ENCODE assay signal across 24 cellular contexts in the genomic region with DNA sequence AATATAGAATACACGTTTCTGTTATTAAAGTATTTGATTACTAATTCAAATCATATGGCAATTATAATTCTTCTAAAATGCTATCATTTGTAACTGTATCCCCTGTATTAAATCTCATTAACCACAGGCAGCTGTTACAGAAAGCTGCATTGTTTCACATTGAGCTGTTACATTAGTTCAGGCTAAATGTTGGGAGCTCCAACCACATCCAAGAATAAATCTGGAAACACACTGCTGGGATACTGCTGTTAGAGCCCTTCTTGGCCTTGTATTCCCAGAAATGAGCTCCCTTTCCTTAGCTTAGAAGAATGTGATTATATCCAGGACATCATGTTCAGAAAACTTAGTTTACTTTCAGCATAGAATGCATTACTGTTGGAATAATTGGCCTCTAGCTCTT. TPM values are rescaled to one million over a fixed set of nuclear protein-coding genes. Genes with fewer than 3 reads are reported as not detected.
DNase-seq lines count a peak whose midpoint lies in the region; ATAC-seq, FAIRE-seq and TF ChIP-seq lines count a peak whose summit lies in the region.
"Had no signal": no experiment of that assay in that cellular context is flagged by ENCODE, and none has a peak within 500 bp of the region (broad histone marks: within the 10 kb centered on the region; RNA-seq: fewer than 3 reads in every experiment).

No MANE protein-coding gene starts in this region.

- H3K27ac ChIP-seq in AG04450 (ENCODE audit: low read depth, low read length) = no peak overlapping the region
- H3K27ac ChIP-seq in muscle layer of colon (ENCODE audit: low read depth, low read length) = peak overlapping the region; percentile 69
- H3K27ac ChIP-seq in right atrium auricular region = no peak overlapping the region
- H3K27ac ChIP-seq in small intestine (ENCODE audit: low read depth in 1 of 2, low read length in 1 of 2) = no peak overlapping the region
- H3K27ac ChIP-seq: HL-60, lower lobe of right lung, parathyroid adenoma, SJSA1, thyroid gland had no signal

- peak; percentile 66 for DNase-seq in AG04450 (ENCODE audit: low read depth, low spot score)
- peak; percentile 15 for DNase-seq in HFF-Myc (ENCODE audit: extremely low read depth, low read depth)
- peak; percentile 85 for DNase-seq in astrocyte of the spinal cord (ENCODE audit: low read depth, low spot score)
- DNase-seq in sciatic nerve (ENCODE audit: low spot score) = no peak
- no peak for DNase-seq in right atrium auricular region (ENCODE audit: low spot score)
- no peak for DNase-seq in small intestine
- DNase-seq: activated naive CD4-positive, alpha-beta T cell treated with anti-CD3 and anti-CD28 coated beads, Interleukin-2, amount 50 U/mL, for 16 hours; activated T-cell treated with anti-CD3 and anti-CD28 coated beads, Interleukin-2, amount 50 U/mL, for 48 hours; CD4-positive, alpha-beta T cell; DMS79; H7; lower lobe of right lung; naive thymus-derived CD4-positive, alpha-beta T cell; NCI-H1092 treated with DMSO at 0.1 percent for 48 hours; NCI-H526; stimulated activated CD4-positive, alpha-beta T cell treated with anti-CD3 and anti-CD28 coated beads, Interleukin-12 subunit alpha, Interleukin-12 subunit beta, amount 100 ng/mL, for 4 hours; thyroid gland had no signal

- H3K36me3 ChIP-seq in muscle layer of colon (ENCODE audit: insufficient read depth, low read length) = peaks cover 14% of the 10 kb centered on the region
- H3K36me3 ChIP-seq in right atrium auricular region = peaks cover 30% of the 10 kb centered on the region
- H3K36me3 ChIP-seq in small intestine (ENCODE audit: control insufficient read depth in 2 of 2, insufficient read depth in 2 of 2, low read length in 2 of 2) = no peaks in the 10 kb centered on the region
- H3K36me3 ChIP-seq: SJSA1, thyroid gland had no signal

- ATAC-seq in HG03378 (IDR thresholded peaks at IDR 0.05; ENCODE audit: unreplicated experiment) = no peak
- no peak for ATAC-seq in sciatic nerve
- ATAC-seq: lower lobe of right lung; naive thymus-derived CD4-positive, alpha-beta T cell had no signal

- FAIRE-seq in small intestine (lab: Jason Lieb, UNC) = no peak
- FAIRE-seq: GM18507 had no signal

- H3K9me3 ChIP-seq in AG04450 (ENCODE audit: control insufficient read depth, insufficient read depth, low read length) (no peaks in the 10 kb centered on the region), muscle layer of colon (ENCODE audit: low read length) (no peaks in the 10 kb centered on the region), right atrium auricular region (no peaks in the 10 kb centered on the region), small intestine (ENCODE audit: control insufficient read depth, low read depth) (no peaks in the 10 kb centered on the region)
- H3K9me3 ChIP-seq: lower lobe of right lung, SJSA1, thyroid gland had no signal

- POLR2A ChIA-PET in AG04450 (lab: Yijun Ruan, JAX) = interaction anchor here (0.6 to 1.0 kb wide), 2 partner anchors 29 to 146 kb away, joined by 3 read pairs; no protein-coding TSS in a partner anchor

- no peak overlapping the region for H3K9ac ChIP-seq in muscle layer of colon (ENCODE audit: low read length)
- H3K9ac ChIP-seq: parathyroid adenoma had no signal

- CTCF ChIA-PET in AG04450 (lab: Charles Lee) = interaction anchor here (0.8 to 6.1 kb wide), 6 partner anchors 12 to 403 kb away, joined by 3 to 173 read pairs (median 4); partner anchors contain the start of gene CTSO

- H3K4me1 ChIP-seq in muscle layer of colon (ENCODE audit: insufficient read depth, low read length) = peaks cover 30% of the 10 kb centered on the region
- H3K4me1 ChIP-seq in right atrium auricular region = no peaks in the 10 kb centered on the region
- H3K4me1 ChIP-seq in small intestine (ENCODE audit: control insufficient read depth in 2 of 2, insufficient read depth in 1 of 2, low read depth in 1 of 2, low read length in 1 of 2) = no peaks in the 10 kb centered on the region
- H3K4me1 ChIP-seq: lower lobe of right lung, parathyroid adenoma had no signal

- WGBS in small intestine, 3 donors = 42 to 57% (median 56%) methylated on average over 1 of the region's 1 CpG

- in situ Hi-C loops in astrocyte of the spinal cord (cut with HindIII; ENCODE audit: low sequenced_read_pairs) = no loop called here

- intact Hi-C loops in sciatic nerve (cut with DNase I) = no loop called here

- H3K27me3 ChIP-seq in AG04450 (ENCODE audit: control insufficient read depth, insufficient read depth, low read length) (no peaks in the 10 kb centered on the region), muscle layer of colon (ENCODE audit: control insufficient read depth in 1 of 2, insufficient read depth in 2 of 2, low read length in 2 of 2) (no peaks in the 10 kb centered on the region), right atrium auricular region (no peaks in the 10 kb centered on the region), small intestine (ENCODE audit: control insufficient read depth in 2 of 2, insufficient read depth in 2 of 2, low read length in 2 of 2) (no peaks in the 10 kb centered on the region)
- H3K27me3 ChIP-seq: SJSA1, thyroid gland had no signal

- H3K4me3 ChIP-seq in AG04450 (ENCODE audit: low read depth, low read length) = no peak overlapping the region
- H3K4me3 ChIP-seq in HFF-Myc (replicated peaks; ENCODE audit: low read depth, low read length) = no peak overlapping the region
- no peak overlapping the region for H3K4me3 ChIP-seq in astrocyte of the spinal cord (ENCODE audit: low read depth, low read length)
- H3K4me3 ChIP-seq in muscle layer of colon (ENCODE audit: low read depth in 1 of 2, low read length in 2 of 2) = no peak overlapping the region
- no peak overlapping the region for H3K4me3 ChIP-seq in right atrium auricular region
- no peak overlapping the region for H3K4me3 ChIP-seq in small intestine (ENCODE audit: low read depth in 1 of 2, low read length in 2 of 2)
- H3K4me3 ChIP-seq: lower lobe of right lung, SJSA1, thyroid gland had no signal

- no peak for TF ChIP-seq CTCF in AG04450 (IDR thresholded peaks at IDR 0.05; ENCODE audit: low read depth, low read length)
- no peak for TF ChIP-seq CTCF in HFF-Myc (IDR thresholded peaks at IDR 0.05; ENCODE audit: low read depth, low read length, missing control alignments)
- no peak for TF ChIP-seq CTCF in astrocyte of the spinal cord (IDR thresholded peaks at IDR 0.05; ENCODE audit: low read depth, low read length)
- no peak for TF ChIP-seq CTCF in right atrium auricular region (IDR thresholded peaks at IDR 0.05)

RNA-seq across cellular contexts. Expression of gene GUCY1B1, which starts 48.2 kb away (rescaled TPM):
- polyA plus RNA-seq in AG04450 (2011; rRNA removed) (18.7 and 25.0 TPM in 2 replicates), small intestine (1 to 10 TPM in 1 of 3 donors, under 1 TPM in 2; 0.67 to 8.1 (median 0.81) TPM)
- 14.4 and 18.6 TPM in 2 replicates for polyA minus RNA-seq in AG04450 (2011; rRNA and poly(A)+ RNA removed)
- total RNA-seq in sciatic nerve (15.5 TPM), right atrium auricular region (10 to 100 TPM; 11.3 to 15.0 TPM)
- total RNA-seq: CD4-positive, alpha-beta T cell had no signal
- polyA plus RNA-seq: naive thymus-derived CD4-positive, alpha-beta T cell had no signal

RNA-seq across cellular contexts. Expression of gene ASIC5, which starts 59.1 kb away (rescaled TPM):
- polyA plus RNA-seq in AG04450 (2011; rRNA removed) = not detected in 2 replicates
- polyA minus RNA-seq in AG04450 (2011; rRNA and poly(A)+ RNA removed) = not detected in 2 replicates
- not detected for total RNA-seq in sciatic nerve
- total RNA-seq in right atrium auricular region = not detected
- polyA plus RNA-seq in small intestine = 1 to 10 TPM in 1 of 3 donors, not detected in 2; 1.0 TPM
- total RNA-seq: A172; CD4-positive, alpha-beta T cell; H7; lower lobe of right lung; naive thymus-derived CD4-positive, alpha-beta T cell; SJSA1; thyroid gland had no signal
- polyA plus RNA-seq: naive thymus-derived CD4-positive, alpha-beta T cell had no signal

Comparison
In these comparisons a context has a peak if more than half of its experiments do, and no peak if none do; other contexts are left out.
1. DNase-seq: peak in AG04450 (single experiment), HFF-Myc (single experiment) and astrocyte of the spinal cord (single experiment); none in sciatic nerve (single experiment), right atrium auricular region (single experiment) and small intestine (single experiment).